Comparison of ENCODE assay signal across 9 cellular contexts in the genomic region with DNA sequence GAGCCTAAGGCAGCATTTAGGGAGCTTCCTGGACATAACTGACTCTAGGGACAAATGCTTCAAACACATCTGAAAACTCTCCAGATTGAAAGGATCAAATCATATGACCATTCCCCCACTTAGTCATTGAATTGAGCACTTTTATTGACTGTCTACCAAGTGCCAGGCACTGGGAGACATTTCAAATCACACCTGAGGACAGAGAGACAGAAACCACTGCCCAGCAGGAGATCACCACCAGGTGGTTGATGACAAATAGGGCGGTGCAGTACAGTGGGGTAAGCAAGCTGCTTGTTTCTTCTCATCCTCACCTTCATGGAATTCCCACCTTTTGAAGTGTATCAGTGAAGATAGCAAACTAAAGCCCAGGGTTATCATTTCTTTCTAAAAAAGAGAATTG. TPM values are rescaled to one million over a fixed set of nuclear protein-coding genes. Genes with fewer than 3 reads are reported as not detected.
DNase-seq lines count a peak whose midpoint lies in the region; ATAC-seq and TF ChIP-seq lines count a peak whose summit lies in the region.
"Had no signal": no experiment of that assay in that cellular context is flagged by ENCODE, and none has a peak within 500 bp of the region (broad histone marks: within the 10 kb centered on the region; RNA-seq: fewer than 3 reads in every experiment).

No MANE protein-coding gene starts in this region.

- H3K9me3 ChIP-seq in CD4-positive, alpha-beta T cell (ENCODE audit: control insufficient read depth, low read length) = no peaks in the 10 kb centered on the region
- no peaks in the 10 kb centered on the region for H3K9me3 ChIP-seq in lower lobe of right lung

- H3K4me3 ChIP-seq in lower lobe of right lung = no peak overlapping the region

- peaks cover 38% of the 10 kb centered on the region for H3K4me1 ChIP-seq in lower lobe of right lung

- TF ChIP-seq POLR2A in GM18505 (IDR thresholded peaks at IDR 0.05; ENCODE audit: borderline replicate concordance, extremely low read depth, insufficient read depth, insufficient read length) = no peak

- H3K4me1 Mint-ChIP-seq in CD4-positive, alpha-beta T cell (ENCODE audit: low read depth) = peaks cover 96% of the 10 kb centered on the region
- peaks cover 96 to 98% (median 97%) of the 10 kb centered on the region in 3 donors for H3K4me1 Mint-ChIP-seq in T-cell

- H3K27me3 Mint-ChIP-seq in CD4-positive, alpha-beta T cell = no peaks in the 10 kb centered on the region
- H3K27me3 Mint-ChIP-seq in T-cell = no peaks in the 10 kb centered on the region

- TF ChIP-seq EP300 in Ishikawa (IDR thresholded peaks at IDR 0.05; ENCODE audit: borderline replicate concordance) = no peak

- intact Hi-C loops in CD4-positive, alpha-beta T cell (cut with DNase I, micrococcal nuclease) = loop anchor here in 1 of 2 experiments (1.0 to 10.0 kb wide), 7 partner anchors 21 to 1085 kb away; partner anchors contain the start of genes RAB3GAP1 and UBXN4
- intact Hi-C loops in lower lobe of right lung (cut with DNase I) = no loop called here

- H3K4me3 Mint-ChIP-seq in CD4-positive, alpha-beta T cell = peak overlapping the region; percentile 51
- H3K4me3 Mint-ChIP-seq in T-cell = peak overlapping the region; percentile 46 to 71 (median 69)

- H3K36me3 ChIP-seq in lower lobe of right lung = no peaks in the 10 kb centered on the region

- peak overlapping the region; percentile 97 for H3K27ac Mint-ChIP-seq in CD4-positive, alpha-beta T cell
- peak overlapping the region; percentile 96 to 97 for H3K27ac Mint-ChIP-seq in T-cell

- peak in 3 of 10 experiments; percentile 32 to 47 (median 35) for DNase-seq in CD4-positive, alpha-beta T cell
- DNase-seq in T-cell (peak in 3 of 34 experiments; percentile 45 to 51 (median 45)), lower lobe of right lung (no peak), ACHN (no peak), dedifferentiated amniotic fluid mesenchymal stem cell (ENCODE audit: extremely low spot score) (no peak)

- POLR2A ChIA-PET in CD4-positive, alpha-beta T cell (lab: Charles Lee) = interaction anchor here (0.6 to 11.1 kb wide), 35 partner anchors 8 to 388 kb away, joined by 3 to 488 read pairs (median 5); partner anchors contain the start of genes CXCR4, DARS1 and MCM6
- POLR2A ChIA-PET in T-cell (lab: Charles Lee) = interaction anchor here (0.6 to 5.7 kb wide), 26 partner anchors 9 to 248 kb away, joined by 3 to 121 read pairs (median 7); partner anchors contain the start of gene CXCR4 (in 1 of the 2)

- peak overlapping the region; percentile 99 for H3K27ac ChIP-seq in CD4-positive, alpha-beta T cell (ENCODE audit: low read depth, low read length)
- peak overlapping the region; percentile 72 for H3K27ac ChIP-seq in lower lobe of right lung

- H3K27me3 ChIP-seq in CD4-positive, alpha-beta T cell (ENCODE audit: control insufficient read depth, insufficient read depth, low read length) = no peaks in the 10 kb centered on the region
- no peaks in the 10 kb centered on the region for H3K27me3 ChIP-seq in lower lobe of right lung (ENCODE audit: low read depth)

- peaks cover under 1% of the 10 kb centered on the region for H3K36me3 Mint-ChIP-seq in CD4-positive, alpha-beta T cell (ENCODE audit: low read depth)
- H3K36me3 Mint-ChIP-seq in T-cell = no peaks in the 10 kb centered on the region

- TF ChIP-seq RAD21 in Ishikawa (IDR thresholded peaks at IDR 0.05; ENCODE audit: low read depth) = no peak

- no peaks in the 10 kb centered on the region for H3K9me3 Mint-ChIP-seq in CD4-positive, alpha-beta T cell
- peaks cover 0 to 4% (median 0%) of the 10 kb centered on the region in 3 donors for H3K9me3 Mint-ChIP-seq in T-cell

- in situ Hi-C loops in ACHN (cut with HindIII; ENCODE audit: low pct_ligation_motif_present, low pct_unique_long_range_greater_than_20kb, low sequenced_read_pairs) = no loop called here

- CTCF ChIA-PET in CD4-positive, alpha-beta T cell (lab: Charles Lee) = interaction anchor here (0.6 to 4.0 kb wide), 16 partner anchors 13 to 247 kb away, joined by 3 to 24 read pairs (median 6); no protein-coding TSS in a partner anchor
- CTCF ChIA-PET in T-cell (lab: Charles Lee) = interaction anchor here (0.5 to 3.0 kb wide), 16 partner anchors 18 to 261 kb away, joined by 3 to 20 read pairs (median 7); partner anchors contain the start of gene MCM6 (in 1 of the 2)

- no peak for TF ChIP-seq CTCF in CD4-positive, alpha-beta T cell (IDR thresholded peaks at IDR 0.05)
- TF ChIP-seq CTCF in lower lobe of right lung (IDR thresholded peaks at IDR 0.05) = no peak

- ATAC-seq in CD4-positive, alpha-beta T cell (ENCODE audit: poor library complexity) = no peak
- no peak for ATAC-seq in T-cell (replicated peaks in 1 of 4)
- ATAC-seq in lower lobe of right lung = no peak
- ATAC-seq in GM18505 (IDR thresholded peaks at IDR 0.05; ENCODE audit: unreplicated experiment) = no peak
- ATAC-seq in GM21619 (IDR thresholded peaks at IDR 0.05; ENCODE audit: unreplicated experiment) = no peak

TF ChIP-seq in Ishikawa, 13 proteins besides CTCF, POLR2A, EP300 and RAD21:
- peak; percentile 36 for TF ChIP-seq TCF12 (IDR thresholded peaks at IDR 0.05; ENCODE audit: low read depth)
- TF ChIP-seq, protein P1, sequence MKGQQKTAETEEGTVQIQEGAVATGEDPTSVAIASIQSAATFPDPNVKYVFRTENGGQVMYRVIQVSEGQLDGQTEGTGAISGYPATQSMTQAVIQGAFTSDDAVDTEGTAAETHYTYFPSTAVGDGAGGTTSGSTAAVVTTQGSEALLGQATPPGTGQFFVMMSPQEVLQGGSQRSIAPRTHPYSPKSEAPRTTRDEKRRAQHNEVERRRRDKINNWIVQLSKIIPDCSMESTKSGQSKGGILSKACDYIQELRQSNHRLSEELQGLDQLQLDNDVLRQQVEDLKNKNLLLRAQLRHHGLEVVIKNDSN (IDR thresholded peaks at IDR 0.05) = no peak

RNA-seq across cellular contexts. Expression of gene CXCR4, which starts 19.0 kb away (rescaled TPM):
- 1,000 to 10,000 TPM; 1,661 to 1,739 TPM for total RNA-seq in CD4-positive, alpha-beta T cell
- total RNA-seq in T-cell (1,000 to 10,000 TPM in 2 of 5 donors, 100 to 1,000 TPM in 3; 274 to 1,514 (median 326) TPM), lower lobe of right lung (55.1 TPM)
- total RNA-seq: fibroblast of lung had no signal
